In the genomic region with DNA sequence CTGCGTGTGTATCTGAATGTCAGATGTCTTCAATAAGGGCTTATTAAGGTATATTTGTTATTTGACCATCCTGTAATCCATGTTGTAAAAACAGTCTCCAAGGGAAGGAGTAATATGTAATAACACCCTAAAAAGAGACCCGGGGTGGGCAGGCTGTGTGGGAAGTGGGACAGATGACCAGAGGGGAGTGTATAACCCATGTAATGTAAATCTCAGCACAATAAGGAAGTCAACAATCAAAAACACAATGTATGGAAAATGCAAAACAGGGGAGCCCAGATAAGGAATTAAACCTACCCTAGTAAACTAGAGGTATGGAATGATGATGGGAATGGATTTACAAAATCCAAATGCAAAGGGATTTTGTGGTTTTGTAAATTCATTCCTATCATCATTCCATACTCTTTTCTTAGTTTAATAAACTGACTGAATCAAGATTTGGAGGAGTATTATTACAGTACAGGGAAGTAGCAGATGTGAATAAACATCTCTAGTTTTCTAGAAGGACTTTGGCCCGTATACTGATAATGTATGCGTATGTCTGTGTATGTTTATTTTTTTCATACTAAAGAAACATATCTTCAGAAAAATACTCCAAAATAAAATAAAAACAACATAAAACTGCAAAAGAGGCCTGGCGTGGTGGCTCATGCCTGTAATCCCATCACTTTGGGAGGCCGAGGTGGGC, we compare ENCODE assay signal across 26 cellular contexts. TPM values are rescaled to one million over a fixed set of nuclear protein-coding genes. Genes with fewer than 3 reads are reported as not detected.
"Had no signal": no experiment of that assay in that cellular context is flagged by ENCODE, and none has a peak within 500 bp of the region (broad histone marks: within the 10 kb centered on the region; RNA-seq: fewer than 3 reads in every experiment).

No MANE protein-coding gene starts in this region.

- FAIRE-seq: colon, endothelial cell of umbilical vein, frontal cortex had no signal

- H3K36me3 ChIP-seq: esophagus muscularis mucosa, gastroesophageal sphincter, heart left ventricle, left lung, lower lobe of right lung had no signal

- DNase-seq: dermis blood vessel endothelial cell; dorsolateral prefrontal cortex; effector CD4-positive, alpha-beta T cell; effector memory CD4-positive, alpha-beta T cell; foreskin keratinocyte; heart left ventricle; hypothalamus; immature natural killer cell; islet precursor cell; kidney; kidney glomerular epithelial cell; left lung; left ventricle myocardium superior; lower lobe of right lung; mesenchymal stem cell; midbrain; naive B cell had no signal

- H3K9me3 ChIP-seq: esophagus muscularis mucosa, gastroesophageal sphincter, heart left ventricle, left lung, lower lobe of right lung had no signal

- H3K4me1 ChIP-seq: esophagus muscularis mucosa, foreskin keratinocyte, gastroesophageal sphincter, heart left ventricle, left lung, lower lobe of right lung had no signal

- H2AFZ ChIP-seq: hepatocyte had no signal

- H3K4me3 ChIP-seq: coronary artery, dorsolateral prefrontal cortex, esophagus muscularis mucosa, gastroesophageal sphincter, heart left ventricle, hepatocyte, left lung, lower lobe of right lung had no signal

- H3K4me2 ChIP-seq: hepatocyte had no signal

- H3K27me3 ChIP-seq: esophagus muscularis mucosa, gastroesophageal sphincter, hepatocyte, left lung had no signal

- H3K27ac ChIP-seq: coronary artery, dorsolateral prefrontal cortex, esophagus muscularis mucosa, foreskin keratinocyte, gastroesophageal sphincter, heart left ventricle, left lung, lower lobe of right lung had no signal

- ATAC-seq: foreskin keratinocyte, gastroesophageal sphincter, heart left ventricle, left lung, left ventricle myocardium superior, lower lobe of right lung had no signal

- H3K79me2 ChIP-seq: hepatocyte had no signal

RNA-seq across cellular contexts. Expression of gene ENPEP, which starts 15.7 kb away (rescaled TPM):
- total RNA-seq: endothelial cell of umbilical vein, fibroblast of lung, lung microvascular endothelial cell had no signal
- polyA plus RNA-seq: endothelial cell of umbilical vein, foreskin keratinocyte, immature natural killer cell had no signal
